ENCODE assay signal across 1 cellular context in genomic region chr12:53975019-53975815, GRCh38.
TF ChIP-seq lines count a peak whose summit lies in the region.

No MANE protein-coding gene starts in this region.

TF ChIP-seq in IMR-90, 13 proteins besides CTCF, POLR2A, EP300 and RAD21:
- TF ChIP-seq CEBPB (IDR thresholded peaks at IDR 0.05; ENCODE audit: low read depth, low read length) (no peak), RFX5 (IDR thresholded peaks at IDR 0.05; ENCODE audit: low read depth, low read length) (no peak), MXI1 (IDR thresholded peaks at IDR 0.05; ENCODE audit: borderline replicate concordance, low read depth, low read length) (no peak), CHD1 (IDR thresholded peaks at IDR 0.05; ENCODE audit: low read depth, low read length) (no peak)
